In the genomic region with DNA sequence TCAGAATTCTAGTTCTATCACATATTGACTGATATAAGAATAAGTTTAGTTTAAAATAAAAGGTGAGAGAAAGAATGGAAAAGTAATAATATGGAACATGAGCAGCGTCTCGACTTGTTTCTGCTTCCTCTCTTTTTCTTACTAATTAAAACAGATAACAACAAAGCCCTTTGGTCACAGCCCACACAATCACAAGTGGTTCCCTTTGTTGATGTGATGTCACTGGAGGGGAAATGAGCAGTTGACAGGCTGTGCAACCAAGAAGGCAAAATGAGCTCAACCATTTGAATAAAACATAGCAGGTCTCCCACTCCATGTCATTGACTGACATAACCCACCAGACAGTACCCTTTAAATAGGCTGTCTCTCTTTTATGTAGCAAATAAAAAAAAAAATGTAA, we compare ENCODE assay signal across 11 cellular contexts.
"Had no signal": no experiment of that assay in that cellular context is flagged by ENCODE, and none has a peak within 500 bp of the region (broad histone marks: within the 10 kb centered on the region; RNA-seq: fewer than 3 reads in every experiment).

No MANE protein-coding gene starts in this region.

- H3K36me3 ChIP-seq: colonic mucosa, esophagus muscularis mucosa, ovary, sigmoid colon, spleen had no signal

- H3K4me1 ChIP-seq: colonic mucosa, esophagus muscularis mucosa, sigmoid colon, spleen had no signal

- DNase-seq: activated CD4-positive, alpha-beta memory T cell treated with anti-CD3 and anti-CD28 coated beads for 36 hours; activated CD4-positive, alpha-beta T cell treated with anti-CD3 and anti-CD28 coated beads for 36 hours; activated naive CD4-positive, alpha-beta T cell treated with anti-CD3 and anti-CD28 coated beads, Interleukin-2, amount 50 U/mL, for 16 hours; activated T-cell treated with anti-CD3 and anti-CD28 coated beads, Interleukin-2, amount 50 U/mL, for 24 hours; colonic mucosa; effector CD4-positive, alpha-beta T cell; ovary; sigmoid colon; spleen; stimulated activated naive CD8-positive, alpha-beta T cell treated with anti-CD3 and anti-CD28 coated beads, Interleukin-15, amount 100 ng/mL, for 72 hours had no signal

- H3K9me3 ChIP-seq: colonic mucosa, esophagus muscularis mucosa, ovary, sigmoid colon, spleen had no signal

- H3K4me3 ChIP-seq: colonic mucosa, esophagus muscularis mucosa, ovary, sigmoid colon, spleen had no signal

- ATAC-seq: activated CD4-positive, alpha-beta T cell treated with anti-CD3 and anti-CD28 coated beads for 36 hours; stimulated activated naive CD8-positive, alpha-beta T cell treated with anti-CD3 and anti-CD28 coated beads, Interleukin-15, amount 100 ng/mL, for 72 hours had no signal

- H3K27me3 ChIP-seq: colonic mucosa, esophagus muscularis mucosa, ovary, sigmoid colon, spleen had no signal

- H3K27ac ChIP-seq: colonic mucosa, esophagus muscularis mucosa, ovary, sigmoid colon, spleen had no signal
